In the genomic region with DNA sequence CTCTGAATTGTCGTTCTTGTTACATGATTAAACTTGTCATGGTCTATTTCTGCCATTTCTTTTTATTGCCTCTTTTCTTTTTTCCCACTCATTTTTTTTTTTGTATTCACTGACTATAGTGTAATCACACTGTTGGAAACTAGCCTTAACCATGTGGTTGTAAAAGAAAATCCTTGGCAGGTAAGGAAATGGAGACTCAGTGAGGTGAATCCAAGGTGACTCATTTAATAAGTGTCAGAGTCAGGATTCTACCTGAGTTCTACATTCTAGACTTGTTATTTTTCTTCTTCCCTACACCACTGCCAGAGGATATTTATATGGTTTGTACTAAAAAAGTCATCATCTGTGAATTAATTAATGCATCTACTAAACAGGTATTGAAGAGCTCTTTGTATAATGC, we compare ENCODE assay signal across 20 cellular contexts.
"Had no signal": no experiment of that assay in that cellular context is flagged by ENCODE, and none has a peak within 500 bp of the region (broad histone marks: within the 10 kb centered on the region; RNA-seq: fewer than 3 reads in every experiment).

No MANE protein-coding gene starts in this region.

- DNase-seq: effector CD4-positive, alpha-beta T cell; glutamatergic neuron; immature natural killer cell; natural killer cell; occipital lobe; pancreas; retina; spleen; stimulated activated CD4-positive, alpha-beta T cell treated with anti-CD3 and anti-CD28 coated beads, Interleukin-15, amount 100 ng/mL, for 24 hours; stimulated activated CD4-positive, alpha-beta T cell treated with anti-CD3 and anti-CD28 coated beads, Interleukin-1b, Interleukin-23, amount 100 ng/mL, for 48 hours; stimulated activated CD4-positive, alpha-beta T cell treated with anti-CD3 and anti-CD28 coated beads, Interleukin-4, amount 100 ng/mL, for 24 hours; tibial artery; upper lobe of left lung; uterus had no signal

- FAIRE-seq: pancreas had no signal

- H3K27ac ChIP-seq: coronary artery, esophagus muscularis mucosa, gastroesophageal sphincter, pancreas, spleen, tibial artery, upper lobe of left lung, uterus had no signal

- ATAC-seq: gastroesophageal sphincter; left lobe of liver; natural killer cell; pancreas; sciatic nerve; stimulated activated memory B cell treated with anti-CD40 and anti-IgM and Interleukin-4, amounts not matched to agents 10 μg/mL and 1 μg/mL and 100 μg/mL, for 72 hours had no signal
